ENCODE assay signal across 10 cellular contexts in the genomic region with DNA sequence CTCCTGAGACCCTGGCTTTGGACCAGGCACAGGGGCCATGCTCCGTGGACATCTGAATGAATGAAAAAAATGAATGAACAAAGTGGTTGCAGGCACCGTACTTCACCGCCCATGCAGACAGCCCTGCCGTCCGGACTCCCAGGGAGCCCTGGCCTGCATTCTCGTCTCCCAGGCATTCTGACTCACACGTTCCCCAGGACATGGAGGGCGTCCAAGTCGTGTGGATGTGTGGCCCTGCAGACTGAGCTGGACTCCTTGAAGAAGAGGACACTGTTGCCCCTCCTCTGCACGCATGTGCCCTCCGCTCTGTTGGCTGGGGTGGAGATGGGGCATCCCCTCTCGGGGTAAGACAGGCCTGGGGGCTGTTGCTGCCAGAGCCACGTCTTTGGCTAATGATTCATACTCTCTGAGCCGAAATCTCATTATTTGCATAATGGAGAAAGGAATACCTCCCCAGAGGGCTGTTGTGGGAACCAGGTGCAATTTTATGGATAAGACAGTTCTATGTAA. TPM values are rescaled to one million over a fixed set of nuclear protein-coding genes. Genes with fewer than 3 reads are reported as not detected.
A peak's percentile ranks its signal among the peaks of the same experiment; 100 is the strongest.
DNase-seq lines count a peak whose midpoint lies in the region; ATAC-seq, FAIRE-seq and TF ChIP-seq lines count a peak whose summit lies in the region.
"Had no signal": no experiment of that assay in that cellular context is flagged by ENCODE, and none has a peak within 500 bp of the region (broad histone marks: within the 10 kb centered on the region; RNA-seq: fewer than 3 reads in every experiment).

No MANE protein-coding gene starts in this region.

- H3K4me3 ChIP-seq in kidney epithelial cell (ENCODE audit: low read depth, low read length) (no peak overlapping the region), upper lobe of right lung (no peak overlapping the region)

- no peaks in the 10 kb centered on the region for H3K9me3 ChIP-seq in upper lobe of right lung

- TF ChIP-seq CTCF in kidney epithelial cell (IDR thresholded peaks at IDR 0.05; ENCODE audit: insufficient read depth, low read length, poor library complexity, severe bottlenecking) (no peak), upper lobe of right lung (IDR thresholded peaks at IDR 0.05) (no peak)

- peaks cover 4% of the 10 kb centered on the region for H3K27me3 ChIP-seq in kidney epithelial cell (ENCODE audit: control insufficient read depth, insufficient read depth, low read length)
- no peaks in the 10 kb centered on the region for H3K27me3 ChIP-seq in upper lobe of right lung

- no peak for FAIRE-seq in GM12891 (lab: Jason Lieb, UNC)
- FAIRE-seq: endometrium had no signal

- no peak for ATAC-seq in upper lobe of right lung

- H3K4me1 ChIP-seq in upper lobe of right lung, result no peaks in the 10 kb centered on the region

- DNase-seq in DMS 273 (lab: John Stamatoyannopoulos, UW; ENCODE audit: unreplicated experiment), result peak; percentile 56
- DNase-seq in DMS 273 treated with DMSO at 0.1 percent for 48 hours (lab: John Stamatoyannopoulos, UW), result no peak
- peak; percentile 85 for DNase-seq in amniotic stem cell (lab: John Stamatoyannopoulos, UW)
- peak; percentile 82 for DNase-seq in kidney epithelial cell (ENCODE audit: low read depth)
- DNase-seq in upper lobe of right lung, result peak; percentile 55
- DNase-seq in NCI-H1092 treated with DMSO at 0.1 percent for 48 hours (lab: John Stamatoyannopoulos, UW), result no peak
- DNase-seq in GM12891 (ENCODE audit: insufficient read length, low spot score), result no peak
- no peak for DNase-seq in activated CD4-positive, alpha-beta T cell treated with anti-CD3 and anti-CD28 coated beads for 48 hours

- H3K36me3 ChIP-seq in kidney epithelial cell (ENCODE audit: control insufficient read depth, insufficient read depth, low read length) (no peaks in the 10 kb centered on the region), upper lobe of right lung (no peaks in the 10 kb centered on the region)

- intact Hi-C loops in upper lobe of right lung (cut with DNase I), result no loop called here

- no peak for TF ChIP-seq POLR2A in GM12891 (IDR thresholded peaks at IDR 0.05; ENCODE audit: low read depth, low read length)

- H3K27ac ChIP-seq in upper lobe of right lung, result no peak overlapping the region
- H3K27ac ChIP-seq: 22Rv1 had no signal

TF ChIP-seq in GM12891, 5 proteins besides CTCF, POLR2A, EP300 and RAD21:
- TF ChIP-seq TAF1 (IDR thresholded peaks at IDR 0.05; ENCODE audit: low read depth, low read length) (no peak), SPI1 (IDR thresholded peaks at IDR 0.05; ENCODE audit: low read depth, low read length) (no peak), PAX5 (IDR thresholded peaks at IDR 0.05; ENCODE audit: insufficient read depth, low read length, severe bottlenecking) (no peak), POU2F2 (IDR thresholded peaks at IDR 0.05; ENCODE audit: low read depth, low read length) (no peak), POLR2AphosphoS5 (IDR thresholded peaks at IDR 0.05; ENCODE audit: low read depth, low read length) (no peak)
TF ChIP-seq in GM12891: peak in this region for 0.

RNA-seq across cellular contexts. Expression of a gene that starts 49.7 kb away (rescaled TPM):
- 41.7 and 49.8 TPM in 2 replicates for total RNA-seq in kidney epithelial cell
- total RNA-seq in upper lobe of right lung, result 18.4 TPM
- 0.44 TPM for polyA plus RNA-seq in GM12891 (2012; ENCODE audit: low read depth, missing spikeins)

Comparison
In these comparisons a context has a peak if more than half of its experiments do, and no peak if none do; other contexts are left out.
1. DNase-seq: peak in DMS 273 (single experiment), amniotic stem cell (single experiment), kidney epithelial cell (single experiment) and upper lobe of right lung (single experiment); none in DMS 273 treated with DMSO at 0.1 percent for 48 hours (single experiment), NCI-H1092 treated with DMSO at 0.1 percent for 48 hours (single experiment), GM12891 (single experiment) and activated CD4-positive, alpha-beta T cell treated with anti-CD3 and anti-CD28 coated beads for 48 hours (single experiment).